Comparison of ENCODE assay signal across 9 cellular contexts in genomic region chr17:27070836-27071235, GRCh38.
"Had no signal": no experiment of that assay in that cellular context is flagged by ENCODE, and none has a peak within 500 bp of the region (broad histone marks: within the 10 kb centered on the region; RNA-seq: fewer than 3 reads in every experiment).

No MANE protein-coding gene starts in this region.

- H2AFZ ChIP-seq: GM23338 had no signal

- H3K4me3 ChIP-seq: GM23338 had no signal

- ATAC-seq: GM23338 had no signal

- FAIRE-seq: H1, H54 had no signal

- H3K9ac ChIP-seq: KMS-11 had no signal

- H3K27ac ChIP-seq: HL-60, KMS-11 had no signal

- H3K4me2 ChIP-seq: GM23338, KMS-11 had no signal

- DNase-seq: H9, HCEC 1CT, IMR-90, KBM-7 had no signal
